In genomic region chr16:2470603-2471015, GRCh38 we compare ENCODE assay signal across 6 cellular contexts. TPM values are rescaled to one million over a fixed set of nuclear protein-coding genes. Genes with fewer than 3 reads are reported as not detected.
DNase-seq lines count a peak whose midpoint lies in the region; ATAC-seq and TF ChIP-seq lines count a peak whose summit lies in the region.

No MANE protein-coding gene starts in this region.

- H3K4me3 ChIP-seq in HCT116 (replicated peaks in 1 of 2; ENCODE audit: low read depth in 1 of 2, low read length in 2 of 2) (no peak overlapping the region), MG63 (no peak overlapping the region)

- RAD21 ChIA-PET in HCT116 (lab: Charles Lee; ENCODE audit: low non-redundant PET in 1 of 2, low total read pairs in 2 of 2, uncharacterized antibody in 2 of 2, unreplicated experiment in 2 of 2) = no interaction called here

- peaks cover 3% of the 10 kb centered on the region; the same call in 1 of the 2 replicates for H3K79me2 ChIP-seq in HCT116 (ENCODE audit: insufficient read depth, low read length)

- no peaks in the 10 kb centered on the region for H3K27me3 ChIP-seq in HCT116 (ENCODE audit: insufficient read depth, low read length)
- no peaks in the 10 kb centered on the region for H3K27me3 ChIP-seq in MG63

- H3K36me3 ChIP-seq in HCT116 (ENCODE audit: control insufficient read depth in 1 of 2, insufficient read depth in 2 of 2, low read length in 2 of 2) (no peaks in the 10 kb centered on the region), MG63 (no peaks in the 10 kb centered on the region)

- peak overlapping the region in 6 of 8 donors; percentile 1 to 82 (median 44) for H3K4me3 Mint-ChIP-seq in naive B cell

- no peaks in the 10 kb centered on the region for H3K9me2 ChIP-seq in HCT116 (ENCODE audit: insufficient read depth)

- ATAC-seq in HCT116 (no peak), naive B cell (ENCODE audit: low read depth in 2 of 2) (no peak), HG02571 (IDR thresholded peaks at IDR 0.05; ENCODE audit: unreplicated experiment) (no peak)

- CTCF ChIA-PET in HCT116 (lab: Charles Lee) = interaction anchor here (1.6 kb wide), 1 partner anchor 30 kb away, joined by 4 read pairs; no protein-coding TSS in a partner anchor

- POLR2A ChIA-PET in HCT116 (lab: Charles Lee) = no interaction called here

- no peaks in the 10 kb centered on the region for H4K20me1 ChIP-seq in HCT116 (ENCODE audit: insufficient read depth)

- peaks cover 26 to 39% (median 26%) of the 10 kb centered on the region in 3 donors for H3K4me1 Mint-ChIP-seq in naive B cell

- no peaks in the 10 kb centered on the region for H3K36me3 Mint-ChIP-seq in naive B cell

- TF ChIP-seq RAD21 in HCT116 (IDR thresholded peaks at IDR 0.05; ENCODE audit: low read depth) = no peak

- intact Hi-C loops in HCT116 (cut with micrococcal nuclease) = no loop called here

- no peaks in the 10 kb centered on the region for H3K9me3 Mint-ChIP-seq in naive B cell

- no peak for TF ChIP-seq POLR2A in HCT116 (IDR thresholded peaks at IDR 0.05; ENCODE audit: borderline replicate concordance, extremely low read depth, insufficient read depth, insufficient read length)

- H3K4me1 ChIP-seq in HCT116 (ENCODE audit: control insufficient read depth in 1 of 2, insufficient read depth in 2 of 2, low read length in 2 of 2) = peaks cover 30 to 64% of the 10 kb centered on the region in 2 experiments

- peaks cover 6 to 28% (median 28%) of the 10 kb centered on the region in 3 donors for H3K27me3 Mint-ChIP-seq in naive B cell

- H3K9me3 ChIP-seq in HCT116 (ENCODE audit: control insufficient read depth in 1 of 2, insufficient read depth in 1 of 2, low read depth in 1 of 2, low read length in 2 of 2) = no peaks in the 10 kb centered on the region
- H3K9me3 ChIP-seq in MG63 = no peaks in the 10 kb centered on the region

- H3K4me2 ChIP-seq in HCT116 (ENCODE audit: low read length) = peak overlapping the region; percentile 57

- H3K9ac ChIP-seq in HCT116 (ENCODE audit: low read length) = no peak overlapping the region

- DNase-seq in HCT116 (ENCODE audit: low read depth, low spot score) = no peak
- DNase-seq in NCI-H446 (lab: John Stamatoyannopoulos, UW) = peak; percentile 89 to 90
- DNase-seq in naive B cell = no peak
- no peak for DNase-seq in MG63
- no peak for DNase-seq in NCI-H526 treated with DMSO at 0.1 percent for 48 hours (lab: John Stamatoyannopoulos, UW)

- no peak for TF ChIP-seq CTCF in HCT116 (IDR thresholded peaks at IDR 0.05 in 2 of 3, conservative IDR thresholded peaks at IDR 0.05 in 1 of 3; ENCODE audit: borderline replicate concordance in 1 of 3, insufficient read depth in 1 of 3, low read depth in 2 of 3, low read length in 2 of 3)

- no peak overlapping the region; the same call in 1 of the 2 replicates for H3K27ac ChIP-seq in HCT116 (ENCODE audit: low read depth, low read length)

- BruUV-seq in HCT116 (replicated peaks; lab: Mats Ljungman, UMichigan) = no TSS peak

- no peak overlapping the region for H2AFZ ChIP-seq in HCT116 (ENCODE audit: low read depth, low read length, poor library complexity, severe bottlenecking)

- peak overlapping the region in 2 of 6 donors; percentile 26 to 62 for H3K27ac Mint-ChIP-seq in naive B cell

TF ChIP-seq in HCT116, 20 proteins besides CTCF, POLR2A, EP300 and RAD21:
- TF ChIP-seq TCF7L2 (IDR thresholded peaks at IDR 0.05; ENCODE audit: borderline replicate concordance, extremely low read depth, insufficient read depth, insufficient read length) = no peak
- no peak for TF ChIP-seq MAX (IDR thresholded peaks at IDR 0.05)
- TF ChIP-seq REST (IDR thresholded peaks at IDR 0.05; ENCODE audit: low read depth) = no peak
- TF ChIP-seq ELF1 (IDR thresholded peaks at IDR 0.05; ENCODE audit: borderline replicate concordance, low read depth) = no peak
- TF ChIP-seq ZNF274 (IDR thresholded peaks at IDR 0.05; ENCODE audit: low read depth, low read length) = no peak
- no peak for TF ChIP-seq ZFX (IDR thresholded peaks at IDR 0.05)
- TF ChIP-seq ATF3 (IDR thresholded peaks at IDR 0.05) = no peak
- no peak for TF ChIP-seq POLR2AphosphoS5 (IDR thresholded peaks at IDR 0.05; ENCODE audit: low read depth, low read length)
- no peak for TF ChIP-seq CBX3 (IDR thresholded peaks at IDR 0.05; ENCODE audit: low read depth)
- no peak for TF ChIP-seq EGR1 (IDR thresholded peaks at IDR 0.05; ENCODE audit: low read depth)
- TF ChIP-seq SP1 (IDR thresholded peaks at IDR 0.05; ENCODE audit: low read depth) = no peak
- no peak for TF ChIP-seq EZH2 (IDR thresholded peaks at IDR 0.05)
- TF ChIP-seq SRF (IDR thresholded peaks at IDR 0.05; ENCODE audit: low read depth) = no peak
- no peak for TF ChIP-seq JUND (IDR thresholded peaks at IDR 0.05)
TF ChIP-seq in HCT116: peak in this region for 0.

RNA-seq across cellular contexts. Expression of gene NTN3, which starts 0.5 kb away (rescaled TPM):
- 0.30 TPM for total RNA-seq in HCT116 (2021; ENCODE audit: unreplicated experiment)
- 0.17 TPM in 1 of 2 replicates, not detected in the other for polyA plus RNA-seq in HCT116 (2012)
- polyA plus RNA-seq in naive B cell (ENCODE audit: low read depth in 6 of 6) = not detected
- total RNA-seq in MG63 (2014; rRNA removed; shearing (Covaris generic); ENCODE audit: low replicate concordance) = not detected in 2 replicates

RNA-seq across cellular contexts. Expression of gene TBC1D24, which starts 4.3 kb away (rescaled TPM):
- total RNA-seq in HCT116 (2021; ENCODE audit: unreplicated experiment) = 24.6 TPM
- polyA plus RNA-seq in HCT116 (2012) = 8.2 and 8.4 TPM in 2 replicates
- 1 to 10 TPM in 4 of 6 donors, under 1 TPM in 2; 0.22 to 3.3 (median 2.5) TPM for polyA plus RNA-seq in naive B cell (ENCODE audit: low read depth in 6 of 6)
- 12.9 and 14.8 TPM in 2 replicates for total RNA-seq in MG63 (2014; rRNA removed; shearing (Covaris generic); ENCODE audit: low replicate concordance)

RNA-seq across cellular contexts. Expression of gene TEDC2, which starts 10.7 kb away (rescaled TPM):
- 26.5 TPM for total RNA-seq in HCT116 (2021; ENCODE audit: unreplicated experiment)
- polyA plus RNA-seq in HCT116 (2012) = 13.4 and 16.8 TPM in 2 replicates
- 1 to 10 TPM in 1 of 6 donors, under 1 TPM in 3, not detected in 2; 0.16 to 1.7 (median 0.58) TPM for polyA plus RNA-seq in naive B cell (ENCODE audit: low read depth in 6 of 6)
- total RNA-seq in MG63 (2014; rRNA removed; shearing (Covaris generic); ENCODE audit: low replicate concordance) = 32.3 and 38.6 TPM in 2 replicates

RNA-seq across cellular contexts. Expression of gene CCNF, which starts 41.4 kb away (rescaled TPM):
- total RNA-seq in HCT116 (2021; ENCODE audit: unreplicated experiment) = 60.8 TPM
- polyA plus RNA-seq in HCT116 (2012) = 47.1 and 51.9 TPM in 2 replicates
- 1 to 10 TPM in 5 of 6 donors, not detected in 1; 1.8 to 5.0 (median 2.8) TPM for polyA plus RNA-seq in naive B cell (ENCODE audit: low read depth in 6 of 6)
- total RNA-seq in MG63 (2014; rRNA removed; shearing (Covaris generic); ENCODE audit: low replicate concordance) = 33.3 and 35.9 TPM in 2 replicates

RNA-seq across cellular contexts. Expression of gene ATP6V0C, which starts 43.1 kb away (rescaled TPM):
- total RNA-seq in HCT116 (2021; ENCODE audit: unreplicated experiment) = 187 TPM
- polyA plus RNA-seq in HCT116 (2012) = 186 and 193 TPM in 2 replicates
- polyA plus RNA-seq in naive B cell (ENCODE audit: low read depth in 6 of 6) = 100 to 1,000 TPM in 3 of 6 donors, 10 to 100 TPM in 3; 75.4 to 114 (median 98.1) TPM
- total RNA-seq in MG63 (2014; rRNA removed; shearing (Covaris generic); ENCODE audit: low replicate concordance) = 15.0 and 19.4 TPM in 2 replicates

Comparison
In these comparisons a context has a peak if more than half of its experiments do, and no peak if none do; other contexts are left out.
1. DNase-seq: peak in NCI-H446 (2 of 2); none in HCT116 (single experiment), naive B cell (single experiment), MG63 (single experiment) and NCI-H526 treated with DMSO at 0.1 percent for 48 hours (single experiment).